Comparison of ENCODE assay signal across 8 cellular contexts in genomic region chr11:31369348-31370329, GRCh38. TPM values are rescaled to one million over a fixed set of nuclear protein-coding genes. Genes with fewer than 3 reads are reported as not detected.
A peak's percentile ranks its signal among the peaks of the same experiment; 100 is the strongest.
DNase-seq lines count a peak whose midpoint lies in the region; ATAC-seq and TF ChIP-seq lines count a peak whose summit lies in the region.

Gene DCDC1 (minus strand): TSS chr11:31369739. CDS start chr11:31328280, 41,459 bp downstream.
Gene DNAJC24 (plus strand): TSS chr11:31369860. CDS start chr11:31370749, 889 bp downstream.

- intact Hi-C loops in esophagus squamous epithelium (cut with DNase I), result no loop called here

- H3K27me3 ChIP-seq in esophagus squamous epithelium (peaks cover 0 to 5% (median 0%) of the 10 kb centered on the region in 4 donors), muscle layer of duodenum (ENCODE audit: low read depth, low read length) (no peaks in the 10 kb centered on the region)

- H3K4me3 ChIP-seq in esophagus squamous epithelium, result peak within 1 kb of the TSS; percentile 70 to 85 (median 82)
- peak within 1 kb of the TSS; percentile 87 to 88 for H3K4me3 ChIP-seq in muscle layer of duodenum (ENCODE audit: low read depth in 1 of 2, low read length in 2 of 2)

- ATAC-seq in GM21737 (IDR thresholded peaks at IDR 0.05; ENCODE audit: unreplicated experiment), result peak; percentile 99

- DNase-seq in DMS79 (lab: John Stamatoyannopoulos, UW), result peak; percentile 93
- peak; percentile 93 for DNase-seq in KG1 (lab: John Stamatoyannopoulos, UW)
- DNase-seq in activated T-cell treated with anti-CD3 and anti-CD28 coated beads, Interleukin-2, amount 50 U/mL, for 48 hours, result peak; percentile 94 to 95
- peak; percentile 64 for DNase-seq in esophagus squamous epithelium (lab: John Stamatoyannopoulos, UW)
- DNase-seq in stimulated activated CD8-positive, alpha-beta memory T cell treated with anti-CD3 and anti-CD28 coated beads, Interleukin-7, amount 100 ng/mL, for 24 hours (ENCODE audit: low read depth), result peak; percentile 91

- 1% methylated on average over 27 to 53 of the region's 53 CpGs for WGBS in esophagus squamous epithelium, 2 donors

- H3K4me1 ChIP-seq in esophagus squamous epithelium (peaks cover 4 to 25% (median 6%) of the 10 kb centered on the region in 3 donors), muscle layer of duodenum (ENCODE audit: control insufficient read depth in 1 of 2, insufficient read depth in 2 of 2, low read length in 2 of 2) (peaks cover 4 to 18% of the 10 kb centered on the region in 2 donors)

- H3K9me3 ChIP-seq in esophagus squamous epithelium (no peaks in the 10 kb centered on the region), muscle layer of duodenum (ENCODE audit: control insufficient read depth in 1 of 2, low read length in 2 of 2) (no peaks in the 10 kb centered on the region)

- no peaks in the 10 kb centered on the region for H3K36me3 ChIP-seq in esophagus squamous epithelium
- H3K36me3 ChIP-seq in muscle layer of duodenum (ENCODE audit: control insufficient read depth in 1 of 2, insufficient read depth in 2 of 2, low read length in 2 of 2), result no peaks in the 10 kb centered on the region

- H3K27ac ChIP-seq in esophagus squamous epithelium, result peak within 1 kb of the TSS; percentile 80 to 87 (median 83)
- H3K27ac ChIP-seq in muscle layer of duodenum (ENCODE audit: low read length), result peak within 1 kb of the TSS; percentile 71

- no peak for TF ChIP-seq CTCF in esophagus squamous epithelium (IDR thresholded peaks at IDR 0.05)

- peak in 2 of 4 donors; percentile 23 to 29 for TF ChIP-seq POLR2A in esophagus squamous epithelium (IDR thresholded peaks at IDR 0.05)

TF ChIP-seq in PFSK-1, 5 proteins besides CTCF, POLR2A, EP300 and RAD21:
- TF ChIP-seq TAF1 (IDR thresholded peaks at IDR 0.05; ENCODE audit: borderline replicate concordance, insufficient read depth, low read length) (peak; percentile 84), REST (IDR thresholded peaks at IDR 0.05; ENCODE audit: insufficient read depth in 1 of 2, low read depth in 2 of 2, low read length in 2 of 2) (0 out of 4 replicates have a peak, but pooled peaks of 1 of the 2 experiments have one; percentile 44), POLR2AphosphoS5 (IDR thresholded peaks at IDR 0.05; ENCODE audit: low read depth, low read length) (peak; percentile 94), FOXP2 (optimal IDR thresholded peaks at IDR 0.05; ENCODE audit: borderline replicate concordance, extremely low read depth, extremely low read length, insufficient read depth) (peak; percentile 93), SIN3A (IDR thresholded peaks at IDR 0.05; ENCODE audit: borderline replicate concordance, insufficient read depth, low read length) (peak; percentile 89; the same call in 1 of the 2 replicates)

RNA-seq across cellular contexts. Expression of gene DCDC1, which starts in this region (rescaled TPM):
- not detected for polyA plus RNA-seq in PFSK-1 (2012; ENCODE audit: insufficient read length, low read depth)
- not detected for total RNA-seq in esophagus squamous epithelium

RNA-seq across cellular contexts. Expression of gene DNAJC24, which starts in this region (rescaled TPM):
- polyA plus RNA-seq in PFSK-1 (2012; ENCODE audit: insufficient read length, low read depth), result 6.2 TPM
- total RNA-seq in esophagus squamous epithelium, result 10 to 100 TPM in 2 of 4 donors, 1 to 10 TPM in 2; 4.3 to 15.6 (median 8.6) TPM

Comparison
In these comparisons a context has a peak if more than half of its experiments do, and no peak if none do; other contexts are left out.
1. Peak in every context shown above with its lines: DNase-seq, ATAC-seq, H3K4me3 ChIP-seq and H3K27ac ChIP-seq.